Comparison of ENCODE assay signal across 9 cellular contexts in genomic region chr10:59991661-59992060, GRCh38.
DNase-seq lines count a peak whose midpoint lies in the region; ATAC-seq lines count a peak whose summit lies in the region.
"Had no signal": no experiment of that assay in that cellular context is flagged by ENCODE, and none has a peak within 500 bp of the region (broad histone marks: within the 10 kb centered on the region; RNA-seq: fewer than 3 reads in every experiment).

No MANE protein-coding gene starts in this region.

- WGBS in GM23248 (ENCODE audit: low coverage in 1 of 2, low lambda C conversion rate in 2 of 2, missing lambda C conversion rate in 2 of 2), 2 experiments = 0 to 2% methylated on average over 3 of the region's 3 CpGs

- no peak overlapping the region for H3K4me3 ChIP-seq in GM23248

- H3K36me3 Mint-ChIP-seq in activated T-helper 1 cell treated with anti-CD3 and anti-CD28 coated beads, Interleukin-12 subunit alpha, Interleukin-12 subunit beta, Interleukin-2, Interleukin-4 antibody, amounts not matched to agents 30 ng/mL and 10 ng/mL and 1 ng/mL, durations not matched to agents 14 hours and 24 hours and 36 hours (ENCODE audit: low read depth) = peaks cover 1% of the 10 kb centered on the region
- H3K36me3 Mint-ChIP-seq: activated naive CD8-positive, alpha-beta T cell had no signal

- no peak overlapping the region for H3K27ac ChIP-seq in GM23248

- H3K79me2 ChIP-seq in GM23248 (ENCODE audit: insufficient read depth) = no peaks in the 10 kb centered on the region

- H3K4me2 ChIP-seq in GM23248 (ENCODE audit: unreplicated experiment) = no peak overlapping the region

- H3F3A ChIP-seq in GM23248 (ENCODE audit: insufficient read depth) = no peaks in the 10 kb centered on the region

- DNase-seq in CD1c-positive myeloid dendritic cell (ENCODE audit: extremely low spot score) (peak; percentile 76), GM23248 (peak; percentile 27), NCI-H187 (lab: John Stamatoyannopoulos, UW) (peak; percentile 55 to 74), kidney glomerular epithelial cell (lab: John Stamatoyannopoulos, UW) (peak; percentile 83), activated T-cell treated with anti-CD3 and anti-CD28 coated beads for 4 hours (no peak)
- no peak for DNase-seq in activated T-helper 1 cell treated with anti-CD3 and anti-CD28 coated beads, Interleukin-12 subunit alpha, Interleukin-12 subunit beta, Interleukin-2, Interleukin-4 antibody, amounts not matched to agents 30 ng/mL and 10 ng/mL and 1 ng/mL, durations not matched to agents 14 hours and 24 hours and 36 hours (ENCODE audit: low spot score)

- ATAC-seq in GM21723 (IDR thresholded peaks at IDR 0.05; ENCODE audit: unreplicated experiment) (no peak), HG02571 (IDR thresholded peaks at IDR 0.05; ENCODE audit: unreplicated experiment) (no peak)

- no peak overlapping the region for H3K27ac Mint-ChIP-seq in activated T-helper 1 cell treated with anti-CD3 and anti-CD28 coated beads, Interleukin-12 subunit alpha, Interleukin-12 subunit beta, Interleukin-2, Interleukin-4 antibody, amounts not matched to agents 30 ng/mL and 10 ng/mL and 1 ng/mL, durations not matched to agents 14 hours and 24 hours and 36 hours
- H3K27ac Mint-ChIP-seq: activated naive CD8-positive, alpha-beta T cell had no signal

- no peaks in the 10 kb centered on the region for H3K27me3 ChIP-seq in GM23248 (replicated peaks; ENCODE audit: insufficient read depth)

- H3K27me3 Mint-ChIP-seq in activated T-helper 1 cell treated with anti-CD3 and anti-CD28 coated beads, Interleukin-12 subunit alpha, Interleukin-12 subunit beta, Interleukin-2, Interleukin-4 antibody, amounts not matched to agents 30 ng/mL and 10 ng/mL and 1 ng/mL, durations not matched to agents 14 hours and 24 hours and 36 hours (ENCODE audit: insufficient read depth) = peaks cover 22% of the 10 kb centered on the region

- in situ Hi-C loops in GM23248 (cut with MboI) = no loop called here

- H2AFZ ChIP-seq in GM23248 = no peak overlapping the region

- H3K9me3 ChIP-seq in GM23248 (ENCODE audit: low read depth) = no peaks in the 10 kb centered on the region

- no peaks in the 10 kb centered on the region for H3K4me1 ChIP-seq in GM23248 (ENCODE audit: insufficient read depth)

- peak overlapping the region; percentile 58 for H3K4me3 Mint-ChIP-seq in activated T-helper 1 cell treated with anti-CD3 and anti-CD28 coated beads, Interleukin-12 subunit alpha, Interleukin-12 subunit beta, Interleukin-2, Interleukin-4 antibody, amounts not matched to agents 30 ng/mL and 10 ng/mL and 1 ng/mL, durations not matched to agents 14 hours and 24 hours and 36 hours
- H3K4me3 Mint-ChIP-seq: activated naive CD8-positive, alpha-beta T cell had no signal

- peaks cover 7% of the 10 kb centered on the region for H3K9me3 Mint-ChIP-seq in activated T-helper 1 cell treated with anti-CD3 and anti-CD28 coated beads, Interleukin-12 subunit alpha, Interleukin-12 subunit beta, Interleukin-2, Interleukin-4 antibody, amounts not matched to agents 30 ng/mL and 10 ng/mL and 1 ng/mL, durations not matched to agents 14 hours and 24 hours and 36 hours

- H4K20me1 ChIP-seq in GM23248 (ENCODE audit: insufficient read depth) = no peaks in the 10 kb centered on the region

- H3K4me1 Mint-ChIP-seq in activated T-helper 1 cell treated with anti-CD3 and anti-CD28 coated beads, Interleukin-12 subunit alpha, Interleukin-12 subunit beta, Interleukin-2, Interleukin-4 antibody, amounts not matched to agents 30 ng/mL and 10 ng/mL and 1 ng/mL, durations not matched to agents 14 hours and 24 hours and 36 hours (ENCODE audit: low read depth) = peaks cover 9% of the 10 kb centered on the region

- H3K36me3 ChIP-seq in GM23248 (ENCODE audit: low read depth) = no peaks in the 10 kb centered on the region

- H3K9ac ChIP-seq in GM23248 = no peak overlapping the region

- intact Hi-C loops in activated T-helper 1 cell treated with anti-CD3 and anti-CD28 coated beads, Interleukin-12 subunit alpha, Interleukin-12 subunit beta, Interleukin-2, Interleukin-4 antibody, amounts not matched to agents 30 ng/mL and 10 ng/mL and 1 ng/mL, durations not matched to agents 14 hours and 24 hours and 36 hours (cut with micrococcal nuclease) = no loop called here

- H3K9me2 ChIP-seq in GM23248 (ENCODE audit: insufficient read depth) = no peaks in the 10 kb centered on the region; the same call in 1 of the 2 replicates

Comparison
In these comparisons a context has a peak if more than half of its experiments do, and no peak if none do; other contexts are left out.
1. DNase-seq: peak in CD1c-positive myeloid dendritic cell (single experiment), GM23248 (single experiment), NCI-H187 (2 of 2) and kidney glomerular epithelial cell (single experiment); none in activated T-helper 1 cell treated with anti-CD3 and anti-CD28 coated beads, Interleukin-12 subunit alpha, Interleukin-12 subunit beta, Interleukin-2, Interleukin-4 antibody, amounts not matched to agents 30 ng/mL and 10 ng/mL and 1 ng/mL, durations not matched to agents 14 hours and 24 hours and 36 hours (single experiment) and activated T-cell treated with anti-CD3 and anti-CD28 coated beads for 4 hours (single experiment).